Comparison of ENCODE assay signal across 15 cellular contexts in genomic region chr7:129858490-129858889, GRCh38.
DNase-seq lines count a peak whose midpoint lies in the region; ATAC-seq, FAIRE-seq and TF ChIP-seq lines count a peak whose summit lies in the region.
"Had no signal": no experiment of that assay in that cellular context is flagged by ENCODE, and none has a peak within 500 bp of the region (broad histone marks: within the 10 kb centered on the region; RNA-seq: fewer than 3 reads in every experiment).

No MANE protein-coding gene starts in this region.

- CTCF ChIA-PET in GM12878 (lab: Yijun Ruan, JAX): interaction anchor here (0.8 kb wide), 1 partner anchor 18 kb away, joined by 3 read pairs; no protein-coding TSS in a partner anchor

- no peak overlapping the region for H2AFZ ChIP-seq in GM12878 (ENCODE audit: control insufficient read depth, low read depth, low read length)

- peaks cover 12% of the 10 kb centered on the region for H3K4me1 Mint-ChIP-seq in glutamatergic neuron (ENCODE audit: low read depth, unreplicated experiment)

- H4K20me1 ChIP-seq in GM12878 (ENCODE audit: control insufficient read depth, insufficient read depth): no peaks in the 10 kb centered on the region

- ATAC-seq in GM12878 (peak; percentile 29; the same call in 2 of the 3 replicates), GM21447 (IDR thresholded peaks at IDR 0.05; ENCODE audit: unreplicated experiment) (no peak)
- ATAC-seq: natural killer cell treated with Interleukin-12 subunit alpha and Interleukin-12 subunit beta and Interleukin-15 and Interleukin-18, amount 100 ng/mL, for 72 hours had no signal

- no peak for TF ChIP-seq POLR2A in GM12878 (IDR thresholded peaks at IDR 0.05; ENCODE audit: low read depth, low read length)
- no peak for TF ChIP-seq POLR2A in spleen (IDR thresholded peaks at IDR 0.05)

- 63% methylated on average over 2 of the region's 2 CpGs for WGBS in GM12878 (ENCODE audit: insufficient coverage, insufficient replicate concordance, low lambda C conversion rate, missing lambda C conversion rate)
- WGBS in spleen, 5 donors: 48 to 73% (median 63%) methylated on average over 2 of the region's 2 CpGs

- TF ChIP-seq EP300 in GM12878 (IDR thresholded peaks at IDR 0.05; ENCODE audit: borderline replicate concordance in 1 of 2, control insufficient read depth in 1 of 2, low read depth in 2 of 2, low read length in 2 of 2): no peak

- in situ Hi-C loops in GM12878 (cut with MboI) (no loop called here), GM13976 (cut with MboI; ENCODE audit: low sequenced_read_pairs, unreplicated experiment) (no loop called here)

- peak; percentile 61 for DNase-seq in CD1c-positive myeloid dendritic cell (ENCODE audit: extremely low spot score)
- peak; percentile 32 for DNase-seq in MV-4-11 (lab: John Stamatoyannopoulos, UW)
- DNase-seq in GM12878 (ENCODE audit: low read depth, low spot score): no peak
- no peak for DNase-seq in spleen
- DNase-seq in GM13976 (ENCODE audit: low spot score): no peak
- DNase-seq in glutamatergic neuron: no peak
- DNase-seq: activated CD4-positive, alpha-beta memory T cell treated with anti-CD3 and anti-CD28 coated beads for 36 hours; activated naive CD4-positive, alpha-beta T cell; activated T-cell treated with anti-CD3 and anti-CD28 coated beads for 4 hours; DND-41; endodermal cell; NCI-H1092; NCI-H2081 had no signal

- RAD21 ChIA-PET in GM12878 (lab: Charles Lee; ENCODE audit: unreplicated experiment): interaction anchor here (0.8 to 1.2 kb wide), 2 partner anchors 154 to 491 kb away, joined by 3 read pairs; no protein-coding TSS in a partner anchor

- H3K36me3 ChIP-seq in GM12878 (ENCODE audit: control insufficient read depth in 2 of 2, insufficient read depth in 2 of 2, low read length in 1 of 2) (peaks cover 0 to 3% of the 10 kb centered on the region in 2 experiments; a peak in 3 of 4 replicates), spleen (peaks cover 0 to 22% (median 3%) of the 10 kb centered on the region in 6 donors)

- FAIRE-seq in GM12878 (lab: Jason Lieb, UNC): no peak

- no TSS peak for BruUV-seq in GM12878 (replicated peaks; lab: Mats Ljungman, UMichigan)

- intact Hi-C loops in GM12878 (cut with micrococcal nuclease; ENCODE audit: unreplicated experiment): no loop called here
- intact Hi-C loops in spleen (cut with DNase I; ENCODE audit: low total_unique reads): no loop called here

- H3K79me2 ChIP-seq in GM12878 (ENCODE audit: control insufficient read depth, insufficient read depth, low read length): peaks cover 16% of the 10 kb centered on the region

- no peaks in the 10 kb centered on the region for H3K36me3 Mint-ChIP-seq in glutamatergic neuron (ENCODE audit: unreplicated experiment)
- H3K36me3 Mint-ChIP-seq: activated CD4-positive, alpha-beta memory T cell treated with anti-CD3 and anti-CD28 coated beads for 36 hours; natural killer cell treated with Interleukin-12 subunit alpha and Interleukin-12 subunit beta and Interleukin-15 and Interleukin-18, amount 100 ng/mL, for 72 hours had no signal

- H3K9me3 ChIP-seq in GM12878 (replicated peaks; ENCODE audit: control insufficient read depth, insufficient read depth, low read length) (no peaks in the 10 kb centered on the region), spleen (no peaks in the 10 kb centered on the region)

- TF ChIP-seq CTCF in GM12878 (IDR thresholded peaks at IDR 0.05 in 2 of 3, conservative IDR thresholded peaks at IDR 0.05 in 1 of 3; ENCODE audit: control insufficient read depth in 2 of 3, extremely low read depth in 1 of 3, insufficient read depth in 1 of 3, low read depth in 3 of 3, low read length in 3 of 3) (no peak), spleen (IDR thresholded peaks at IDR 0.05 in 8 of 11, conservative IDR thresholded peaks at IDR 0.05 in 3 of 11) (no peak), GM13976 (IDR thresholded peaks at IDR 0.05; ENCODE audit: borderline replicate concordance, control extremely low read depth, extremely low read depth, insufficient read depth, missing control alignments) (no peak), glutamatergic neuron (IDR thresholded peaks at IDR 0.05; ENCODE audit: partially characterized antibody, unreplicated experiment) (no peak)

- no peak overlapping the region for H3K4me3 Mint-ChIP-seq in glutamatergic neuron (ENCODE audit: unreplicated experiment)
- H3K4me3 Mint-ChIP-seq: activated CD4-positive, alpha-beta memory T cell treated with anti-CD3 and anti-CD28 coated beads for 36 hours; endodermal cell; natural killer cell treated with Interleukin-12 subunit alpha and Interleukin-12 subunit beta and Interleukin-15 and Interleukin-18, amount 100 ng/mL, for 72 hours had no signal

- H3K9me3 Mint-ChIP-seq in glutamatergic neuron (ENCODE audit: unreplicated experiment): peaks cover 3% of the 10 kb centered on the region
- H3K9me3 Mint-ChIP-seq: activated CD4-positive, alpha-beta memory T cell treated with anti-CD3 and anti-CD28 coated beads for 36 hours; endodermal cell; natural killer cell treated with Interleukin-12 subunit alpha and Interleukin-12 subunit beta and Interleukin-15 and Interleukin-18, amount 100 ng/mL, for 72 hours had no signal

- H3K27me3 Mint-ChIP-seq in glutamatergic neuron (ENCODE audit: unreplicated experiment): peaks cover 1% of the 10 kb centered on the region
- H3K27me3 Mint-ChIP-seq: activated CD4-positive, alpha-beta memory T cell treated with anti-CD3 and anti-CD28 coated beads for 36 hours; natural killer cell treated with Interleukin-12 subunit alpha and Interleukin-12 subunit beta and Interleukin-15 and Interleukin-18, amount 100 ng/mL, for 72 hours had no signal

- POLR2A ChIA-PET in GM12878 (lab: Charles Lee): interaction anchor here (0.7 kb wide), 1 partner anchor 93 kb away, joined by 5 read pairs; no protein-coding TSS in a partner anchor

- TF ChIP-seq RAD21 in GM12878 (IDR thresholded peaks at IDR 0.05; ENCODE audit: insufficient read depth, low read depth, low read length): no peak

- H3K4me3 ChIP-seq in GM12878 (no peak overlapping the region), spleen (no peak overlapping the region)

- SMC1A ChIA-PET in GM12878 (lab: Charles Lee; ENCODE audit: uncharacterized antibody, unreplicated experiment): interaction anchor here (0.7 to 1.5 kb wide), 9 partner anchors 8 to 156 kb away, joined by 3 to 6 read pairs (median 3); no protein-coding TSS in a partner anchor

- H3K4me1 ChIP-seq in GM12878 (ENCODE audit: control insufficient read depth, insufficient read depth, low read length) (peaks cover 39% of the 10 kb centered on the region), spleen (peaks cover 29 to 100% (median 77%) of the 10 kb centered on the region in 6 donors)

- no peak overlapping the region; the same call in 1 of the 2 replicates for H3K4me2 ChIP-seq in GM12878 (ENCODE audit: control insufficient read depth, insufficient read depth)

- no peak overlapping the region for H3K27ac Mint-ChIP-seq in glutamatergic neuron (ENCODE audit: unreplicated experiment)
- H3K27ac Mint-ChIP-seq: activated CD4-positive, alpha-beta memory T cell treated with anti-CD3 and anti-CD28 coated beads for 36 hours; endodermal cell had no signal

- no peak overlapping the region for H3K9ac ChIP-seq in GM12878 (ENCODE audit: control insufficient read depth, insufficient read depth, low read length)

- no peaks in the 10 kb centered on the region for H3K27me3 ChIP-seq in GM12878 (replicated peaks in 1 of 2; ENCODE audit: control insufficient read depth in 2 of 2, insufficient read depth in 2 of 2, low read length in 1 of 2)
- H3K27me3 ChIP-seq in spleen (replicated peaks in 1 of 7): no peaks in the 10 kb centered on the region

- H3K27ac ChIP-seq in GM12878 (ENCODE audit: control insufficient read depth, insufficient read depth) (no peak overlapping the region), spleen (peak overlapping the region in 6 of 8 donors; percentile 36 to 81 (median 75))

TF ChIP-seq in GM12878, 131 proteins besides CTCF, POLR2A, EP300 and RAD21:
- no peak for TF ChIP-seq ZNF24 (IDR thresholded peaks at IDR 0.05)
- TF ChIP-seq SPI1 (IDR thresholded peaks at IDR 0.05; ENCODE audit: borderline replicate concordance, insufficient read depth, low read depth, low read length): peak; percentile 41; the same call in 1 of the 2 replicates
- no peak for TF ChIP-seq BRCA1 (IDR thresholded peaks at IDR 0.05; ENCODE audit: low read depth, low read length)
- TF ChIP-seq PAX8 (IDR thresholded peaks at IDR 0.05): no peak
- no peak for TF ChIP-seq SUZ12 (IDR thresholded peaks at IDR 0.05; ENCODE audit: unreplicated experiment)
- TF ChIP-seq ZNF622 (IDR thresholded peaks at IDR 0.05): no peak
- TF ChIP-seq YY1 (IDR thresholded peaks at IDR 0.05; ENCODE audit: low read depth, low read length): no peak

Comparison
In these comparisons a context has a peak if more than half of its experiments do, and no peak if none do; other contexts are left out.
1. DNase-seq: peak in CD1c-positive myeloid dendritic cell (single experiment) and MV-4-11 (single experiment); none in GM12878 (single experiment), spleen (single experiment), GM13976 (single experiment) and glutamatergic neuron (single experiment).